1 cellular context compared by ENCODE assay signal in genomic region chr1:53585565-53585964, GRCh38.
TF ChIP-seq lines count a peak whose summit lies in the region.

No MANE protein-coding gene starts in this region.

TF ChIP-seq in H1, 55 proteins besides CTCF, POLR2A, EP300 and RAD21:
- TF ChIP-seq YY1 (IDR thresholded peaks at IDR 0.05; ENCODE audit: low read depth, low read length) (no peak), EGR1 (IDR thresholded peaks at IDR 0.05; ENCODE audit: borderline replicate concordance, low read depth, low read length) (no peak), FOSL1 (IDR thresholded peaks at IDR 0.05; ENCODE audit: insufficient read depth, low read depth, low read length) (no peak), POU5F1 (IDR thresholded peaks at IDR 0.05; ENCODE audit: low read depth, low read length) (no peak), SRF (IDR thresholded peaks at IDR 0.05; ENCODE audit: low read depth, low read length) (no peak), RBBP5 (IDR thresholded peaks at IDR 0.05; ENCODE audit: borderline replicate concordance, low read depth, low read length) (no peak), NANOG (IDR thresholded peaks at IDR 0.05; ENCODE audit: insufficient read depth, low read depth, low read length, poor library complexity, severe bottlenecking) (no peak), SP4 (IDR thresholded peaks at IDR 0.05; ENCODE audit: low read length) (no peak), SAP30 (IDR thresholded peaks at IDR 0.05; ENCODE audit: insufficient read depth, insufficient replicate concordance, low read length) (no peak), TCF12 (IDR thresholded peaks at IDR 0.05; ENCODE audit: low read depth, low read length) (no peak), EZH2 (IDR thresholded peaks at IDR 0.05; ENCODE audit: low read depth, low read length, severe bottlenecking) (no peak), KDM1A (IDR thresholded peaks at IDR 0.05; ENCODE audit: borderline replicate concordance, low read length) (no peak), SIN3A (conservative IDR thresholded peaks at IDR 0.05 in 1 of 2, IDR thresholded peaks at IDR 0.05 in 1 of 2; ENCODE audit: low read depth in 1 of 2, low read length in 2 of 2) (no peak), HDAC2 (IDR thresholded peaks at IDR 0.05; ENCODE audit: borderline replicate concordance in 1 of 2, low read depth in 2 of 2, low read length in 2 of 2) (no peak), USF2 (IDR thresholded peaks at IDR 0.05; ENCODE audit: low read length) (no peak), RNF2 (IDR thresholded peaks at IDR 0.05; ENCODE audit: borderline replicate concordance, low read depth, low read length, missing control alignments, poor library complexity, severe bottlenecking) (no peak), POLR2AphosphoS5 (IDR thresholded peaks at IDR 0.05; ENCODE audit: low read depth, low read length) (no peak), PHF8 (conservative IDR thresholded peaks at IDR 0.05; ENCODE audit: low read depth, low read length) (no peak), CHD1 (IDR thresholded peaks at IDR 0.05; ENCODE audit: low read depth, low read length) (no peak)
